8 cellular contexts compared by ENCODE assay signal in genomic region chr7:137992738-137993394, GRCh38. TPM values are rescaled to one million over a fixed set of nuclear protein-coding genes. Genes with fewer than 3 reads are reported as not detected.
A peak's percentile ranks its signal among the peaks of the same experiment; 100 is the strongest.
DNase-seq lines count a peak whose midpoint lies in the region; ATAC-seq and TF ChIP-seq lines count a peak whose summit lies in the region.

No MANE protein-coding gene starts in this region.

- no peak overlapping the region for H3K4me3 ChIP-seq in MG63
- H3K4me3 ChIP-seq in cardiac fibroblast (replicated peaks in 1 of 2; ENCODE audit: low read depth in 2 of 2, low read length in 2 of 2), result peak overlapping the region in 1 of 2 donors; percentile 11
- peak overlapping the region; percentile 4 to 25 for H3K4me3 ChIP-seq in muscle layer of duodenum (ENCODE audit: low read depth in 1 of 2, low read length in 2 of 2)
- no peak overlapping the region for H3K4me3 ChIP-seq in H7 (ENCODE audit: insufficient read depth, low read depth, low read length)

- TF ChIP-seq CTCF in cardiac fibroblast (IDR thresholded peaks at IDR 0.05; ENCODE audit: low read depth, low read length), result no peak

- H3K36me3 ChIP-seq in MG63 (peaks cover 12% of the 10 kb centered on the region; the same call in 1 of the 2 replicates), muscle layer of duodenum (ENCODE audit: control insufficient read depth in 1 of 2, insufficient read depth in 2 of 2, low read length in 2 of 2) (no peaks in the 10 kb centered on the region), H7 (replicated peaks; ENCODE audit: control insufficient read depth, insufficient read depth, low read length) (no peaks in the 10 kb centered on the region)

- ATAC-seq in GM21717 (IDR thresholded peaks at IDR 0.05; ENCODE audit: unreplicated experiment) (peak; percentile 53), HG03025 (IDR thresholded peaks at IDR 0.05; ENCODE audit: low FRiP score, unreplicated experiment) (no peak)

- peak overlapping the region; percentile 81 for H3K27ac ChIP-seq in muscle layer of duodenum (ENCODE audit: low read length)

- peaks cover 32 to 70% of the 10 kb centered on the region in 2 donors for H3K4me1 ChIP-seq in muscle layer of duodenum (ENCODE audit: control insufficient read depth in 1 of 2, insufficient read depth in 2 of 2, low read length in 2 of 2)

- H3K27me3 ChIP-seq in MG63 (no peaks in the 10 kb centered on the region), muscle layer of duodenum (ENCODE audit: low read depth, low read length) (no peaks in the 10 kb centered on the region), H7 (ENCODE audit: control insufficient read depth, insufficient read depth, low read length) (no peaks in the 10 kb centered on the region)

- DNase-seq in ELR (ENCODE audit: low read depth) (peak; percentile 93), MG63 (peak; percentile 77), cardiac fibroblast (ENCODE audit: low read depth in 2 of 2) (peak; percentile 96 to 98), NCI-H2081 treated with DMSO at 0.1 percent for 48 hours (lab: John Stamatoyannopoulos, UW) (no peak), H7 (no peak)

- H3K9me3 ChIP-seq in MG63, result no peaks in the 10 kb centered on the region
- H3K9me3 ChIP-seq in muscle layer of duodenum (ENCODE audit: control insufficient read depth in 1 of 2, low read length in 2 of 2), result no peaks in the 10 kb centered on the region

RNA-seq across cellular contexts. Expression of gene CREB3L2, which starts 9.0 kb away (rescaled TPM):
- total RNA-seq in MG63 (2014; rRNA removed; shearing (Covaris generic); ENCODE audit: low replicate concordance), result 5.0 and 6.0 TPM in 2 replicates
- 11.4 and 13.0 TPM in 2 replicates for total RNA-seq in H7 (2014; rRNA removed; shearing (Covaris generic))

Comparison
In these comparisons a context has a peak if more than half of its experiments do, and no peak if none do; other contexts are left out.
1. DNase-seq: peak in ELR (single experiment), MG63 (single experiment) and cardiac fibroblast (2 of 2); none in NCI-H2081 treated with DMSO at 0.1 percent for 48 hours (single experiment) and H7 (single experiment).
2. H3K4me3 ChIP-seq: peak in muscle layer of duodenum (2 of 2); none in MG63 (single experiment) and H7 (single experiment).